Comparison of ENCODE assay signal across 12 cellular contexts in the genomic region with DNA sequence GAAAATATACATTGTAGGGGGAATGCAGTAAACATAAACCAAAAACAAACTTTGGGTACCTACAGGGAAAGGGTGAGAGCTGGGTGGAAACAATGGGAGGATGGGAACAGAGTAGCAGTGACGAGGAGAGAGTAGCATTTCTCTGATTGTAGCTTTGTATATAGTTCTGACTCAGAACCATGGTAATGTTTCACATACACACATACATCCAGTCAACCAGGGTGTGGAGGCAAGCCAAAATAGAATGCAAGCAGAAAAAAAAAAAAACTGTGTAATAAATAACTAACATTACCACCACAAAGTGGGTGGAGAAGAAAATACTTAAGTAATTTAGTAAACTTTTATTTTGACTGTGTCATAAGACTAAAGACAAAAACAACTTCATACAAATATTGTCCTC. TPM values are rescaled to one million over a fixed set of nuclear protein-coding genes. Genes with fewer than 3 reads are reported as not detected.
DNase-seq lines count a peak whose midpoint lies in the region; ATAC-seq lines count a peak whose summit lies in the region.
"Had no signal": no experiment of that assay in that cellular context is flagged by ENCODE, and none has a peak within 500 bp of the region (broad histone marks: within the 10 kb centered on the region; RNA-seq: fewer than 3 reads in every experiment).

No MANE protein-coding gene starts in this region.

- peak overlapping the region; percentile 35 for H3K27ac Mint-ChIP-seq in activated CD4-positive, alpha-beta memory T cell treated with anti-CD3 and anti-CD28 coated beads for 36 hours
- no peak overlapping the region for H3K27ac Mint-ChIP-seq in activated CD4-positive, alpha-beta memory T cell treated with anti-CD3 and anti-CD28 coated beads, Interleukin-2, amount 10 ng/mL, durations not matched to agents 7 days and 5 days
- H3K27ac Mint-ChIP-seq: naive B cell had no signal

- H3K9me3 Mint-ChIP-seq in activated CD4-positive, alpha-beta memory T cell treated with anti-CD3 and anti-CD28 coated beads for 36 hours, result no peaks in the 10 kb centered on the region
- H3K9me3 Mint-ChIP-seq in activated CD4-positive, alpha-beta memory T cell treated with anti-CD3 and anti-CD28 coated beads, Interleukin-2, amount 10 ng/mL, durations not matched to agents 7 days and 5 days, result no peaks in the 10 kb centered on the region

- no peaks in the 10 kb centered on the region for H3K27me3 Mint-ChIP-seq in activated CD4-positive, alpha-beta memory T cell treated with anti-CD3 and anti-CD28 coated beads for 36 hours
- peaks cover 3% of the 10 kb centered on the region for H3K27me3 Mint-ChIP-seq in activated CD4-positive, alpha-beta memory T cell treated with anti-CD3 and anti-CD28 coated beads, Interleukin-2, amount 10 ng/mL, durations not matched to agents 7 days and 5 days

- DNase-seq in activated CD4-positive, alpha-beta memory T cell treated with anti-CD3 and anti-CD28 coated beads for 36 hours, result no peak
- DNase-seq in activated CD4-positive, alpha-beta memory T cell treated with anti-CD3 and anti-CD28 coated beads, Interleukin-2, amount 10 ng/mL, durations not matched to agents 7 days and 5 days, result no peak
- peak; percentile 83 for DNase-seq in renal cortical epithelial cell (ENCODE audit: low read depth)
- no peak for DNase-seq in SK-N-DZ (ENCODE audit: low spot score)
- no peak for DNase-seq in foreskin melanocyte
- no peak for DNase-seq in GM19240 (ENCODE audit: insufficient read length, low spot score)
- DNase-seq: caudate nucleus, naive B cell, NCI-H2081 treated with DMSO at 0.1 percent for 48 hours had no signal

- POLR2A ChIA-PET in activated CD4-positive, alpha-beta memory T cell treated with anti-CD3 and anti-CD28 coated beads for 36 hours (lab: Charles Lee), result interaction anchor here (1.1 to 5.6 kb wide), 4 partner anchors 21 to 46 kb away, joined by 4 to 29 read pairs (median 10); a partner anchor contains a TSS
- POLR2A ChIA-PET in activated CD4-positive, alpha-beta memory T cell treated with anti-CD3 and anti-CD28 coated beads, Interleukin-2, amount 10 ng/mL, durations not matched to agents 7 days and 5 days (lab: Charles Lee), result no interaction called here

- no peak overlapping the region for H3K4me3 Mint-ChIP-seq in activated CD4-positive, alpha-beta memory T cell treated with anti-CD3 and anti-CD28 coated beads for 36 hours
- no peak overlapping the region for H3K4me3 Mint-ChIP-seq in activated CD4-positive, alpha-beta memory T cell treated with anti-CD3 and anti-CD28 coated beads, Interleukin-2, amount 10 ng/mL, durations not matched to agents 7 days and 5 days
- H3K4me3 Mint-ChIP-seq: naive B cell had no signal

- CTCF ChIA-PET in activated CD4-positive, alpha-beta memory T cell treated with anti-CD3 and anti-CD28 coated beads for 36 hours (lab: Charles Lee), result interaction anchor here (0.6 to 1.0 kb wide), 2 partner anchors 22 to 1187 kb away, joined by 4 read pairs; no protein-coding TSS in a partner anchor
- CTCF ChIA-PET in activated CD4-positive, alpha-beta memory T cell treated with anti-CD3 and anti-CD28 coated beads, Interleukin-2, amount 10 ng/mL, durations not matched to agents 7 days and 5 days (lab: Charles Lee), result no interaction called here

- intact Hi-C loops in activated CD4-positive, alpha-beta memory T cell treated with anti-CD3 and anti-CD28 coated beads for 36 hours (cut with micrococcal nuclease), result loop anchor here (1.0 kb wide), 3 partner anchors 14 to 47 kb away; a partner anchor contains a TSS

- peaks cover 23% of the 10 kb centered on the region for H3K4me1 Mint-ChIP-seq in activated CD4-positive, alpha-beta memory T cell treated with anti-CD3 and anti-CD28 coated beads for 36 hours (ENCODE audit: low read depth)
- H3K4me1 Mint-ChIP-seq in activated CD4-positive, alpha-beta memory T cell treated with anti-CD3 and anti-CD28 coated beads, Interleukin-2, amount 10 ng/mL, durations not matched to agents 7 days and 5 days, result peaks cover 11% of the 10 kb centered on the region

- no peaks in the 10 kb centered on the region for H3K36me3 Mint-ChIP-seq in activated CD4-positive, alpha-beta memory T cell treated with anti-CD3 and anti-CD28 coated beads for 36 hours
- no peaks in the 10 kb centered on the region for H3K36me3 Mint-ChIP-seq in activated CD4-positive, alpha-beta memory T cell treated with anti-CD3 and anti-CD28 coated beads, Interleukin-2, amount 10 ng/mL, durations not matched to agents 7 days and 5 days (ENCODE audit: low read depth)
- H3K36me3 Mint-ChIP-seq: naive B cell had no signal

- ATAC-seq in HG02588 (IDR thresholded peaks at IDR 0.05; ENCODE audit: unreplicated experiment) (peak; percentile 88), HG03571 (IDR thresholded peaks at IDR 0.05; ENCODE audit: unreplicated experiment) (peak; percentile 83)

RNA-seq across cellular contexts. Expression of a gene that starts 27.2 kb away (rescaled TPM):
- 100 to 1,000 TPM; 110 to 111 TPM for total RNA-seq in activated CD4-positive, alpha-beta memory T cell treated with anti-CD3 and anti-CD28 coated beads for 36 hours
- total RNA-seq in activated CD4-positive, alpha-beta memory T cell treated with anti-CD3 and anti-CD28 coated beads, Interleukin-2, amount 10 ng/mL, durations not matched to agents 7 days and 5 days, result 10 to 100 TPM; 12.3 to 14.1 TPM
- total RNA-seq in renal cortical epithelial cell, result 9.9 TPM in 1 of 2 replicates, not detected in the other
- polyA plus RNA-seq in SK-N-DZ (2014; cell fraction: cytosol; rRNA removed), result not detected in 2 replicates
- not detected in 2 replicates for polyA plus RNA-seq in SK-N-DZ (2014; cell fraction: nucleus; rRNA removed)
- total RNA-seq: A172 had no signal

RNA-seq across cellular contexts. Expression of a gene that starts 47.0 kb away (rescaled TPM):
- 10 to 100 TPM; 46.2 to 49.4 TPM for total RNA-seq in activated CD4-positive, alpha-beta memory T cell treated with anti-CD3 and anti-CD28 coated beads for 36 hours
- total RNA-seq in activated CD4-positive, alpha-beta memory T cell treated with anti-CD3 and anti-CD28 coated beads, Interleukin-2, amount 10 ng/mL, durations not matched to agents 7 days and 5 days, result 10 to 100 TPM; 20.2 to 22.6 TPM
- total RNA-seq in renal cortical epithelial cell, result 26.7 and 34.7 TPM in 2 replicates
- polyA plus RNA-seq in SK-N-DZ (2014; cell fraction: cytosol; rRNA removed), result 19.9 and 45.5 TPM in 2 replicates
- 3.6 and 24.3 TPM in 2 replicates for polyA plus RNA-seq in SK-N-DZ (2014; cell fraction: nucleus; rRNA removed)
